ENCODE assay signal across 16 cellular contexts in genomic region chr9:95605826-95606555, GRCh38.
A peak's percentile ranks its signal among the peaks of the same experiment; 100 is the strongest.
DNase-seq lines count a peak whose midpoint lies in the region; ATAC-seq and TF ChIP-seq lines count a peak whose summit lies in the region.
"Had no signal": no experiment of that assay in that cellular context is flagged by ENCODE, and none has a peak within 500 bp of the region (broad histone marks: within the 10 kb centered on the region; RNA-seq: fewer than 3 reads in every experiment).

No MANE protein-coding gene starts in this region.

- POLR2A ChIA-PET in PC-3 (lab: Charles Lee; ENCODE audit: unreplicated experiment), result no interaction called here

- H3K27ac ChIP-seq in hepatocyte (peak overlapping the region; percentile 80), PC-3 (ENCODE audit: low read length) (no peak overlapping the region)
- H3K27ac ChIP-seq: 22Rv1; BLaER1 treated with 17β-estradiol and CSF1 and Interleukin-3, amounts not matched to agents 10 nM and 100 nM; SJSA1; testis had no signal

- H2AFZ ChIP-seq in hepatocyte, result no peak overlapping the region
- H2AFZ ChIP-seq in PC-3 (ENCODE audit: low read length), result no peak overlapping the region

- H3K36me3 ChIP-seq in hepatocyte (replicated peaks; ENCODE audit: insufficient read depth, low read depth) (no peaks in the 10 kb centered on the region), PC-3 (ENCODE audit: low read depth, low read length) (no peaks in the 10 kb centered on the region)
- H3K36me3 ChIP-seq: BLaER1 treated with 17β-estradiol and CSF1 and Interleukin-3, amounts not matched to agents 10 nM and 100 nM; SJSA1 had no signal

- H3K9me2 ChIP-seq in hepatocyte (replicated peaks; ENCODE audit: insufficient read depth) (no peaks in the 10 kb centered on the region), PC-3 (replicated peaks; ENCODE audit: low read length) (no peaks in the 10 kb centered on the region)

- H3K9me3 ChIP-seq in hepatocyte (ENCODE audit: low read depth), result no peaks in the 10 kb centered on the region
- H3K9me3 ChIP-seq in PC-3 (ENCODE audit: low read length), result no peaks in the 10 kb centered on the region
- H3K9me3 ChIP-seq: BLaER1 treated with 17β-estradiol and CSF1 and Interleukin-3, amounts not matched to agents 10 nM and 100 nM; SJSA1; testis had no signal

- H3K79me2 ChIP-seq in hepatocyte (no peaks in the 10 kb centered on the region), PC-3 (ENCODE audit: low read length) (no peaks in the 10 kb centered on the region)

- H3K4me3 ChIP-seq in hepatocyte (no peak overlapping the region), retinal pigment epithelial cell (ENCODE audit: low read length) (no peak overlapping the region), PC-3 (ENCODE audit: low read length) (no peak overlapping the region)
- H3K4me3 ChIP-seq: BLaER1 treated with 17β-estradiol and CSF1 and Interleukin-3, amounts not matched to agents 10 nM and 100 nM; SJSA1; testis had no signal

- no TSS peak for BruUV-seq in PC-3 (replicated peaks; lab: Mats Ljungman, UMichigan)

- no peaks in the 10 kb centered on the region for H3F3A ChIP-seq in PC-3 (ENCODE audit: low read length, unreplicated experiment)

- intact Hi-C loops in PC-3 (cut with micrococcal nuclease), result no loop called here

- CTCF ChIA-PET in PC-3 (lab: Charles Lee), result no interaction called here

- H3K4me1 ChIP-seq in hepatocyte (ENCODE audit: insufficient read depth), result peaks cover 13% of the 10 kb centered on the region
- H3K4me1 ChIP-seq in PC-3 (ENCODE audit: insufficient read depth, low read length), result no peaks in the 10 kb centered on the region
- H3K4me1 ChIP-seq: BLaER1 treated with 17β-estradiol and CSF1 and Interleukin-3, amounts not matched to agents 10 nM and 100 nM; SJSA1; testis had no signal

- WGBS in hepatocyte (ENCODE audit: low lambda C conversion rate, missing lambda C conversion rate), result 59% methylated on average over 12 of the region's 12 CpGs

- no peak for ATAC-seq in PC-3

- no peaks in the 10 kb centered on the region for H3K27me3 ChIP-seq in hepatocyte
- no peaks in the 10 kb centered on the region for H3K27me3 ChIP-seq in PC-3 (ENCODE audit: low read length)
- H3K27me3 ChIP-seq: BLaER1 treated with 17β-estradiol and CSF1 and Interleukin-3, amounts not matched to agents 10 nM and 100 nM; SJSA1; testis had no signal

- DNase-seq in DMS 273 (lab: John Stamatoyannopoulos, UW; ENCODE audit: unreplicated experiment) (peak; percentile 28), DMS 273 treated with DMSO at 0.1 percent for 48 hours (lab: John Stamatoyannopoulos, UW) (no peak), NCI-H69 (lab: John Stamatoyannopoulos, UW) (peak; percentile 65), hepatocyte (ENCODE audit: low spot score) (peak; percentile 59), retinal pigment epithelial cell (ENCODE audit: low read depth) (peak; percentile 68), PC-3 (no peak), medulla oblongata (ENCODE audit: extremely low spot score) (no peak)
- DNase-seq in activated CD4-positive, CD25-positive, alpha-beta regulatory T cell treated with anti-CD3 and anti-CD28 coated beads, Interleukin-2, amount 50 U/mL, for 72 hours, result no peak
- DNase-seq: activated CD4-positive, alpha-beta memory T cell treated with anti-CD3 and anti-CD28 coated beads, Interleukin-2, amount 10 ng/mL, durations not matched to agents 7 days and 5 days; foreskin melanocyte; NCI-H2107; stimulated activated CD4-positive, alpha-beta T cell treated with anti-CD3 and anti-CD28 coated beads, Interleukin-2, amount 100 ng/mL, for 48 hours; testis had no signal

- peak overlapping the region; percentile 44 for H3K4me2 ChIP-seq in hepatocyte
- no peak overlapping the region for H3K4me2 ChIP-seq in PC-3 (ENCODE audit: low read length)
- H3K4me2 ChIP-seq: BLaER1 treated with 17β-estradiol and CSF1 and Interleukin-3, amounts not matched to agents 10 nM and 100 nM had no signal

- no peak overlapping the region for H3K9ac ChIP-seq in PC-3 (ENCODE audit: low read length)
- H3K9ac ChIP-seq: BLaER1 treated with 17β-estradiol and CSF1 and Interleukin-3, amounts not matched to agents 10 nM and 100 nM had no signal

- H4K20me1 ChIP-seq in hepatocyte (ENCODE audit: insufficient read depth, poor library complexity, severe bottlenecking), result no peaks in the 10 kb centered on the region
- no peaks in the 10 kb centered on the region for H4K20me1 ChIP-seq in PC-3 (ENCODE audit: low read length)
- H4K20me1 ChIP-seq: BLaER1 treated with 17β-estradiol and CSF1 and Interleukin-3, amounts not matched to agents 10 nM and 100 nM had no signal

- TF ChIP-seq CTCF in hepatocyte (IDR thresholded peaks at IDR 0.05; ENCODE audit: poor library complexity) (no peak), retinal pigment epithelial cell (conservative IDR thresholded peaks at IDR 0.05; ENCODE audit: low read depth, low read length) (no peak), PC-3 (conservative IDR thresholded peaks at IDR 0.05; ENCODE audit: low read depth, low read length) (no peak)

Comparison
In these comparisons a context has a peak if more than half of its experiments do, and no peak if none do; other contexts are left out.
1. DNase-seq: peak in DMS 273 (single experiment), NCI-H69 (single experiment), hepatocyte (single experiment) and retinal pigment epithelial cell (single experiment); none in DMS 273 treated with DMSO at 0.1 percent for 48 hours (single experiment), activated CD4-positive, CD25-positive, alpha-beta regulatory T cell treated with anti-CD3 and anti-CD28 coated beads, Interleukin-2, amount 50 U/mL, for 72 hours (single experiment), PC-3 (single experiment) and medulla oblongata (single experiment).